ENCODE assay signal across 1 cellular context in the genomic region with DNA sequence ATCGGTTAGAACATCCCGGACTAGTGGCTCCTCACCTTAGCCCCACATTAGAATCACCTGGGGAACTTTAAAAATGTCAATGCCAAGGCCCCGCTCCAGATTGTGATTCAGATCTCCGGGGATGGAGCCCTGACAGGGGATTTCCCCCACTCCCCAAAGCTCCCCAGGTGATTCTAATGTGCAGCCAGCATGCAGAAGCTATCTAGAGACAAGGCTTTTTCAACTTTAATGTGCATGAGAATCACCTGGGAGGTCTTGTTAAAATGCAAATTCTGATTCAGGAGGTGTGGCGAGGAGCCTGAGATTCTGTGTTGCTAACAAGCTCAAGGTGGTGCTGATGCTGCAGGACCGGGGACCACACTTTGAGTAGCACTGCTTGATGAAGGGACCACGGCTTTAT.
TF ChIP-seq lines count a peak whose summit lies in the region.

No MANE protein-coding gene starts in this region.

TF ChIP-seq in HepG2, 621 proteins besides CTCF, POLR2A, EP300 and RAD21 (continued from another document):
- TF ChIP-seq NFE2L2 (IDR thresholded peaks at IDR 0.05; ENCODE audit: low read length) (no peak), ZHX1 (CRISPR knock-in tag; IDR thresholded peaks at IDR 0.05; ENCODE audit: low read depth) (no peak), CCDC6 (CRISPR knock-in tag; IDR thresholded peaks at IDR 0.05) (no peak), CHD4 (IDR thresholded peaks at IDR 0.05; ENCODE audit: borderline replicate concordance, low read length) (no peak), WIZ (CRISPR knock-in tag; IDR thresholded peaks at IDR 0.05) (no peak), ZFP90 (CRISPR knock-in tag; IDR thresholded peaks at IDR 0.05; ENCODE audit: borderline replicate concordance) (no peak), ZFP1 (CRISPR knock-in tag; IDR thresholded peaks at IDR 0.05) (no peak), ZNF280D (CRISPR knock-in tag; IDR thresholded peaks at IDR 0.05) (no peak), MATR3 (CRISPR knock-in tag; IDR thresholded peaks at IDR 0.05) (no peak), ZNF337 (CRISPR knock-in tag; IDR thresholded peaks at IDR 0.05; ENCODE audit: borderline replicate concordance, low read depth) (no peak)
